2 cellular contexts compared by ENCODE assay signal in genomic region chrX:101740642-101741041, GRCh38.
TF ChIP-seq lines count a peak whose summit lies in the region.

No MANE protein-coding gene starts in this region.

TF ChIP-seq in SK-N-SH treated with all-trans-retinoic acid at 6 μM for 48 hours, 23 proteins besides CTCF, POLR2A, EP300 and RAD21 (continued from another document):
- TF ChIP-seq TSHZ2 (CRISPR knock-in tag; IDR thresholded peaks at IDR 0.05) (no peak), POU6F1 (CRISPR knock-in tag; IDR thresholded peaks at IDR 0.05; ENCODE audit: borderline replicate concordance, low read depth) (no peak), ZC3H10 (CRISPR knock-in tag; IDR thresholded peaks at IDR 0.05) (no peak), ISL1 (CRISPR knock-in tag; IDR thresholded peaks at IDR 0.05) (peak; percentile 57), PPARA (CRISPR knock-in tag; IDR thresholded peaks at IDR 0.05; ENCODE audit: borderline replicate concordance) (no peak), ZFP3 (CRISPR knock-in tag; IDR thresholded peaks at IDR 0.05) (peak; percentile 78), RARB (CRISPR knock-in tag; IDR thresholded peaks at IDR 0.05) (no peak)

TF ChIP-seq in SK-N-SH, 30 proteins besides CTCF, POLR2A, EP300 and RAD21 (continued from another document):
- TF ChIP-seq REST (IDR thresholded peaks at IDR 0.05; ENCODE audit: low read depth, low read length) (no peak), SMC3 (IDR thresholded peaks at IDR 0.05; ENCODE audit: low read depth, low read length) (no peak), JUND (IDR thresholded peaks at IDR 0.05) (no peak), MAX (IDR thresholded peaks at IDR 0.05; ENCODE audit: low read depth) (no peak), FOSL2 (IDR thresholded peaks at IDR 0.05; ENCODE audit: borderline replicate concordance, low read depth) (no peak), MXI1 (IDR thresholded peaks at IDR 0.05; ENCODE audit: low read depth, low read length) (no peak), TAF1 (IDR thresholded peaks at IDR 0.05; ENCODE audit: borderline replicate concordance, low read depth, low read length) (no peak)
